Comparison of ENCODE assay signal across 8 cellular contexts in the genomic region with DNA sequence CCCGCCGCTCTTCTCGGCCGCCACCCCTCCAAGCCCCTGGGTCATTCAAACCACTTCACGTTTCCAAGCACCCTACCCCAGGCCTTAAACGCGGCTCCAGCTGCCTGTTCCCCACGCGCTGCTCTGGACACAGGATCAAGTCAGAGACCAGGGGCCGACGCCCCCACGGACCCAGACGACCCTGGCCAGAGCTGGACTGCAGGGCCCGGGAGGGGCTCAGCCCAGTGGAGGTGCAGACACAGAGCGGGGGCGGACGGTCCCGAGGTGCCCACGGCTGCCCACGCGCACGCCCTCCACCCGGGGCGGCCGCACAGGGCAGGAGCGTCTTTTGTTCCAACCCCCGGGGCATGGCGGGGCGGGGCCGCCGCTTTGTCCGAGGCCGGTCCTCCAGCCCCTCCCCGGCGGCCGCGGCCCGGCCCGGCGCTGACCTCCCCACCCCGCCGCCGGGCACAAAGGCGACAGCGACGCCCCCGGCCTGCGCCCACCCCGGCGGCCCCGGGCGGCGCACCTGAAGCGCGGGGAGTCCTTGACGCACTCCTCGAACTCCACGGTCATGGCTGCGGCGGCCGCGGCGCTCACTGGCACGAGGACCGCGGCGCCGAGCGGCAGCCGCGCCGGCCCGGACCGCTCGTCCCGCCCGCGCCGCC. TPM values are rescaled to one million over a fixed set of nuclear protein-coding genes. Genes with fewer than 3 reads are reported as not detected.
DNase-seq lines count a peak whose midpoint lies in the region; ATAC-seq and TF ChIP-seq lines count a peak whose summit lies in the region.

No MANE protein-coding gene starts in this region.

- DNase-seq in CD1c-positive myeloid dendritic cell (ENCODE audit: extremely low spot score) (peak; percentile 20), coronary artery (ENCODE audit: low spot score) (no peak), mesothelial cell of epicardium (ENCODE audit: low spot score in 2 of 2, unreplicated experiment in 2 of 2) (no peak), cortex of kidney (lab: John Stamatoyannopoulos, UW) (no peak), activated gamma-delta T cell (lab: John Stamatoyannopoulos, UW) (no peak), kidney glomerular epithelial cell (lab: John Stamatoyannopoulos, UW) (no peak)

- H3K4me1 Mint-ChIP-seq in mesothelial cell of epicardium: peaks cover 26% of the 10 kb centered on the region

- H3F3A ChIP-seq in Loucy (ENCODE audit: low read depth): no peaks in the 10 kb centered on the region; the same call in 1 of the 2 replicates

- peak overlapping the region; percentile 52; the same call in 1 of the 2 replicates for H2AFZ ChIP-seq in Loucy (ENCODE audit: low read length)

- H3K36me3 Mint-ChIP-seq in mesothelial cell of epicardium: no peaks in the 10 kb centered on the region

- H3K4me2 ChIP-seq in Loucy (ENCODE audit: low read depth, low read length, poor library complexity, severe bottlenecking): peak overlapping the region; percentile 85

- no peaks in the 10 kb centered on the region for H3K27me3 Mint-ChIP-seq in mesothelial cell of epicardium (ENCODE audit: low read depth)

- H3K9me3 ChIP-seq in Loucy (ENCODE audit: insufficient read depth, low read depth, low read length): no peaks in the 10 kb centered on the region

- H3K9ac ChIP-seq in Loucy (ENCODE audit: low read depth, low read length, poor library complexity, severe bottlenecking): peak overlapping the region; percentile 83

- no peaks in the 10 kb centered on the region for H3K9me3 Mint-ChIP-seq in mesothelial cell of epicardium

- H3K4me3 ChIP-seq in Loucy (ENCODE audit: low read length, poor library complexity, severe bottlenecking) (peak overlapping the region; percentile 93), coronary artery (peak overlapping the region; percentile 81)

- peaks cover 33% of the 10 kb centered on the region for H4K20me1 ChIP-seq in Loucy (ENCODE audit: insufficient read depth, low read length, poor library complexity, severe bottlenecking)

- peak overlapping the region; percentile 89 to 98 for H3K27ac ChIP-seq in coronary artery

- peak overlapping the region; percentile 93 for H3K27ac Mint-ChIP-seq in mesothelial cell of epicardium

- H3K4me3 Mint-ChIP-seq in mesothelial cell of epicardium: peak overlapping the region; percentile 80

- no peaks in the 10 kb centered on the region for H3K9me2 ChIP-seq in Loucy (replicated peaks; ENCODE audit: low read depth, low read length)

- peaks cover 37% of the 10 kb centered on the region for H3K79me2 ChIP-seq in Loucy (ENCODE audit: insufficient read depth, low read length)

- H3K27me3 ChIP-seq in Loucy (ENCODE audit: insufficient read depth, low read length, poor library complexity, severe bottlenecking): no peaks in the 10 kb centered on the region

- ATAC-seq in GM21381 (IDR thresholded peaks at IDR 0.05; ENCODE audit: unreplicated experiment): peak; percentile 1

- TF ChIP-seq CTCF in Loucy (conservative IDR thresholded peaks at IDR 0.05; ENCODE audit: low read length) (no peak), coronary artery (IDR thresholded peaks at IDR 0.05) (no peak), mesothelial cell of epicardium (IDR thresholded peaks at IDR 0.05; ENCODE audit: unreplicated experiment) (no peak)

- peaks cover 30% of the 10 kb centered on the region for H3K4me1 ChIP-seq in Loucy (ENCODE audit: insufficient read depth, low read length, poor library complexity, severe bottlenecking)

- H3K36me3 ChIP-seq in Loucy (ENCODE audit: insufficient read depth, low read length): peaks cover 11% of the 10 kb centered on the region; the same call in 1 of the 2 replicates

RNA-seq across cellular contexts. Expression of gene ACAP3, which starts 0.3 kb away (rescaled TPM):
- total RNA-seq in mesothelial cell of epicardium: 85.5 to 97.3 TPM (median 91.0 TPM) in 3 replicates

RNA-seq across cellular contexts. Expression of gene PUSL1, which starts 1.0 kb away (rescaled TPM):
- 12.7 to 14.5 TPM (median 14.2 TPM) in 3 replicates for total RNA-seq in mesothelial cell of epicardium

RNA-seq across cellular contexts. Expression of gene INTS11, which starts 17.1 kb away (rescaled TPM):
- total RNA-seq in mesothelial cell of epicardium: 163 to 165 TPM (median 165 TPM) in 3 replicates

RNA-seq across cellular contexts. Expression of gene CPTP, which starts 17.2 kb away (rescaled TPM):
- 17.8 to 19.3 TPM (median 18.5 TPM) in 3 replicates for total RNA-seq in mesothelial cell of epicardium

RNA-seq across cellular contexts. Expression of gene TAS1R3, which starts 23.7 kb away (rescaled TPM):
- 0.98 to 1.0 TPM (median 1.00 TPM) in 3 replicates for total RNA-seq in mesothelial cell of epicardium
